ENCODE assay signal across 8 cellular contexts in the genomic region with DNA sequence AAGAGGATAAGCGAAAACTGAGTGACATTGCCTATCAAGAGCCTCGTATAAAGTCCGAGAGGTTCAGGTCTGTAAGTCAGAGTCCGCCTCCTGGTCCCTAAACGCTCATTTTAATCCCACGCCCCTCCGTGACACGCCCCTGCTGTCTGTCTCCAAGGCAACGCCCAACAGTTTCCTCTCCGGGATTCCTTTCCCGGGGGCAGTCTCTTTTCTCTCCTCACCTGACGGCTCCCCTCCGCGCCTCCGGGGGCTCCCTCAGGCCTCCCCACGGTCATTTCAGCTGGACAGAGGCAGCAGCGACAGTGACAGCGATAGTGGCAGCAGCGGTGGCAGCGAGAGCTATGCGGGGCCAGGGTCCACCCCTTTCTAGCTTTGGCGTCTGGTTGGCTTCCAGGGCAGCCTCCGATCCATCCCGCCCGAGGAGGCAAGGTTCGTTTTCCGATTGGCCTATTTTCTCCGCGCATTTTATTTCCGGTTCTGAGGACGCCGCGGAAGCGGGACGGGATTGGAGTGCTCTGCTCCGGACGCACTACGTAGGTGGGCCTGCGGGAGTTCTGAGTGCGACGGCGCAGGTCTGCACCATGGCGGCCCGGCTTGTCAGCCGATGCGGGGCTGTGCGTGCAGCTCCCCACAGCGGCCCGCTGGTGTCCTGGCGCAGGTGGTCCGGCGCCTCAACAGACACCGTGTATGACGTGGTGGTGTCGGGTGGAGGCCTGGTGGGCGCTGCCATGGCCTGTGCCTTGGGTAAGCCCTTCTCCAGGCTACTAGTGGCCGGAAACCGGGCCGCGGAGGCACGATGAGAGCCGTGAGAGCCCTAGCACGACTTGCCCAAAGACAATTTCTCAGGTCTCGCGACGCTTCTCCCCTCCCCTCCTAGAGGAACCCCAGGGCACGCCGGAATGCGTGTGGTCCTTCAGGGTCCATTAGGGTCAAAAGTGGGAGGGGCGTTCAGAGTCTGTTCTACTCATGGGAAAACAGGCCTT. TPM values are rescaled to one million over a fixed set of nuclear protein-coding genes. Genes with fewer than 3 reads are reported as not detected.
DNase-seq lines count a peak whose midpoint lies in the region; ATAC-seq and TF ChIP-seq lines count a peak whose summit lies in the region.

A gene (plus strand): TSS at position 551 of the 983 bp plus-strand sequence. CDS start 31 bp downstream, at position 582.
A gene with protein sequence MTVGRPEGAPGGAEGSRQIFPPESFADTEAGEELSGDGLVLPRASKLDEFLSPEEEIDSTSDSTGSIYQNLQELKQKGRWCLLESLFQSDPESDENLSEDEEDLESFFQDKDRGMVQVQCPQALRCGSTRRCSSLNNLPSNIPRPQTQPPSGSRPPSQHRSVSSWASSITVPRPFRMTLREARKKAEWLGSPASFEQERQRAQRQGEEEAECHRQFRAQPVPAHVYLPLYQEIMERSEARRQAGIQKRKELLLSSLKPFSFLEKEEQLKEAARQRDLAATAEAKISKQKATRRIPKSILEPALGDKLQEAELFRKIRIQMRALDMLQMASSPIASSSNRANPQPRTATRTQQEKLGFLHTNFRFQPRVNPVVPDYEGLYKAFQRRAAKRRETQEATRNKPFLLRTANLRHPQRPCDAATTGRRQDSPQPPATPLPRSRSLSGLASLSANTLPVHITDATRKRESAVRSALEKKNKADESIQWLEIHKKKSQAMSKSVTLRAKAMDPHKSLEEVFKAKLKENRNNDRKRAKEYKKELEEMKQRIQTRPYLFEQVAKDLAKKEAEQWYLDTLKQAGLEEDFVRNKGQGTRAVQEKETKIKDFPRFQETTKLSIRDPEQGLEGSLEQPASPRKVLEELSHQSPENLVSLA (minus strand): TSS at position 343 of the 983 bp plus-strand sequence. CDS start 68 bp downstream, at position 275.

- peaks cover 0 to 34% (median 20%) of the 10 kb centered on the region in 6 donors for H3K36me3 ChIP-seq in spleen

- TF ChIP-seq CTCF in WTC11 (IDR thresholded peaks at IDR 0.05) (no peak), spleen (IDR thresholded peaks at IDR 0.05 in 8 of 11, conservative IDR thresholded peaks at IDR 0.05 in 3 of 11) (peak in 5 of 11 experiments; percentile 5 to 36 (median 25))

- peak; percentile 95 for DNase-seq in AG08395 (ENCODE audit: low spot score)
- DNase-seq in NCI-H2227 (lab: John Stamatoyannopoulos, UW; ENCODE audit: unreplicated experiment), result peak; percentile 98
- peak; percentile 90 for DNase-seq in WTC11 (ENCODE audit: low spot score)
- peak; percentile 44 to 97 (median 92) for DNase-seq in caudate nucleus (lab: John Stamatoyannopoulos, UW)
- peak; percentile 99 for DNase-seq in inferior parietal cortex (ENCODE audit: extremely low spot score)
- DNase-seq in spleen, result peak; percentile 96

- H3K4me1 Mint-ChIP-seq in WTC11, result peaks cover 6% of the 10 kb centered on the region

- no peaks in the 10 kb centered on the region for H3K9me3 Mint-ChIP-seq in WTC11

- no peaks in the 10 kb centered on the region for H3K9me3 ChIP-seq in spleen

- no peaks in the 10 kb centered on the region for H3K27me3 ChIP-seq in spleen (replicated peaks in 1 of 7)

- H3K4me3 Mint-ChIP-seq in WTC11, result peak within 1 kb of the TSS; percentile 88

- peak within 1 kb of the TSS; percentile 90 for H3K27ac ChIP-seq in caudate nucleus (ENCODE audit: low read depth, low read length)
- peak within 1 kb of the TSS; percentile 88 to 95 (median 92) for H3K27ac ChIP-seq in spleen

- H3K36me3 Mint-ChIP-seq in WTC11, result peaks cover 7% of the 10 kb centered on the region

- POLR2A ChIA-PET in WTC11 (lab: Charles Lee), result interaction anchor here (0.7 to 1.0 kb wide), 2 partner anchors 63 to 110 kb away, joined by 3 to 4 read pairs; a partner anchor contains a TSS

- H3K4me3 ChIP-seq in spleen, result peak within 1 kb of the TSS; percentile 77 to 96 (median 82)

- peak; percentile 41 to 76 (median 55) for TF ChIP-seq POLR2A in spleen (IDR thresholded peaks at IDR 0.05)

- peak; percentile 77 for ATAC-seq in GM18873 (IDR thresholded peaks at IDR 0.05; ENCODE audit: low FRiP score, unreplicated experiment)
- ATAC-seq in HG03139 (IDR thresholded peaks at IDR 0.05; ENCODE audit: unreplicated experiment), result peak; percentile 85
- peak; percentile 94 for ATAC-seq in WTC11

- H3K4me1 ChIP-seq in spleen, result peaks cover 8 to 32% (median 16%) of the 10 kb centered on the region in 6 donors

- peak within 1 kb of the TSS; percentile 90 for H3K27ac Mint-ChIP-seq in WTC11

- H3K27me3 Mint-ChIP-seq in WTC11 (ENCODE audit: low read depth), result peaks cover 18% of the 10 kb centered on the region; the same call in 1 of the 2 replicates

- CTCF ChIA-PET in WTC11 (lab: Charles Lee), result interaction anchor here (0.6 to 1.3 kb wide), 5 partner anchors 9 to 221 kb away, joined by 3 to 9 read pairs (median 4); a partner anchor contains a TSS

- 0% methylated on average over 43 to 70 of the region's 70 CpGs for WGBS in spleen, 5 donors

- intact Hi-C loops in spleen (cut with DNase I; ENCODE audit: low total_unique reads), result no loop called here

TF ChIP-seq in WTC11, 78 proteins besides CTCF, POLR2A, EP300 and RAD21 (continues in another document):
- TF ChIP-seq, protein P1, sequence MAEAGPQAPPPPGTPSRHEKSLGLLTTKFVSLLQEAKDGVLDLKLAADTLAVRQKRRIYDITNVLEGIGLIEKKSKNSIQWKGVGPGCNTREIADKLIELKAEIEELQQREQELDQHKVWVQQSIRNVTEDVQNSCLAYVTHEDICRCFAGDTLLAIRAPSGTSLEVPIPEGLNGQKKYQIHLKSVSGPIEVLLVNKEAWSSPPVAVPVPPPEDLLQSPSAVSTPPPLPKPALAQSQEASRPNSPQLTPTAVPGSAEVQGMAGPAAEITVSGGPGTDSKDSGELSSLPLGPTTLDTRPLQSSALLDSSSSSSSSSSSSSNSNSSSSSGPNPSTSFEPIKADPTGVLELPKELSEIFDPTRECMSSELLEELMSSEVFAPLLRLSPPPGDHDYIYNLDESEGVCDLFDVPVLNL (CRISPR knock-in tag; IDR thresholded peaks at IDR 0.05; ENCODE audit: borderline replicate concordance, low read depth), result 0 out of 2 replicates have a peak, but pooled peaks have one; percentile 30
- peak; percentile 78 for TF ChIP-seq SP1 (CRISPR knock-in tag; conservative IDR thresholded peaks at IDR 0.05)
- TF ChIP-seq ETV6 (CRISPR knock-in tag; IDR thresholded peaks at IDR 0.05), result peak; percentile 81
- TF ChIP-seq, protein P2, sequence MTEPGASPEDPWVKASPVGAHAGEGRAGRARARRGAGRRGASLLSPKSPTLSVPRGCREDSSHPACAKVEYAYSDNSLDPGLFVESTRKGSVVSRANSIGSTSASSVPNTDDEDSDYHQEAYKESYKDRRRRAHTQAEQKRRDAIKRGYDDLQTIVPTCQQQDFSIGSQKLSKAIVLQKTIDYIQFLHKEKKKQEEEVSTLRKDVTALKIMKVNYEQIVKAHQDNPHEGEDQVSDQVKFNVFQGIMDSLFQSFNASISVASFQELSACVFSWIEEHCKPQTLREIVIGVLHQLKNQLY (CRISPR knock-in tag; IDR thresholded peaks at IDR 0.05), result no peak
- TF ChIP-seq SMAD3 (CRISPR knock-in tag; IDR thresholded peaks at IDR 0.05; ENCODE audit: borderline replicate concordance), result peak; percentile 49; the same call in 1 of the 2 replicates
- 0 out of 2 replicates have a peak, but pooled peaks have one; percentile 66 for TF ChIP-seq ZNF232 (CRISPR knock-in tag; IDR thresholded peaks at IDR 0.05)
- peak; percentile 71 for TF ChIP-seq FOXP1 (CRISPR knock-in tag; IDR thresholded peaks at IDR 0.05; ENCODE audit: borderline replicate concordance)
- 0 out of 2 replicates have a peak, but pooled peaks have one; percentile 52 for TF ChIP-seq TEAD4 (CRISPR knock-in tag; IDR thresholded peaks at IDR 0.05)
- TF ChIP-seq ELF4 (CRISPR knock-in tag; IDR thresholded peaks at IDR 0.05; ENCODE audit: low read depth), result no peak
- TF ChIP-seq, protein P3, sequence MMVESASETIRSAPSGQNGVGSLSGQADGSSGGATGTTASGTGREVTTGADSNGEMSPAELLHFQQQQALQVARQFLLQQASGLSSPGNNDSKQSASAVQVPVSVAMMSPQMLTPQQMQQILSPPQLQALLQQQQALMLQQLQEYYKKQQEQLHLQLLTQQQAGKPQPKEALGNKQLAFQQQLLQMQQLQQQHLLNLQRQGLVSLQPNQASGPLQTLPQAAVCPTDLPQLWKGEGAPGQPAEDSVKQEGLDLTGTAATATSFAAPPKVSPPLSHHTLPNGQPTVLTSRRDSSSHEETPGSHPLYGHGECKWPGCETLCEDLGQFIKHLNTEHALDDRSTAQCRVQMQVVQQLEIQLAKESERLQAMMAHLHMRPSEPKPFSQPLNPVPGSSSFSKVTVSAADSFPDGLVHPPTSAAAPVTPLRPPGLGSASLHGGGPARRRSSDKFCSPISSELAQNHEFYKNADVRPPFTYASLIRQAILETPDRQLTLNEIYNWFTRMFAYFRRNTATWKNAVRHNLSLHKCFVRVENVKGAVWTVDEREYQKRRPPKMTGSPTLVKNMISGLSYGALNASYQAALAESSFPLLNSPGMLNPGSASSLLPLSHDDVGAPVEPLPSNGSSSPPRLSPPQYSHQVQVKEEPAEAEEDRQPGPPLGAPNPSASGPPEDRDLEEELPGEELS (CRISPR knock-in tag; IDR thresholded peaks at IDR 0.05), result peak; percentile 76

RNA-seq across cellular contexts. Expression of the first gene that starts in this region (rescaled TPM):
- 9.1 to 10.5 TPM (median 10.4 TPM) in 3 replicates for total RNA-seq in WTC11 (2021)
- total RNA-seq in spleen, result 10 to 100 TPM; 19.8 to 35.4 (median 26.7) TPM
- 10 to 100 TPM; 15.1 to 19.6 (median 18.3) TPM for polyA plus RNA-seq in spleen

RNA-seq across cellular contexts. Expression of the second gene that starts in this region (rescaled TPM):
- total RNA-seq in WTC11 (2021) (0.26 to 0.66 TPM (median 0.46 TPM) in 3 replicates), spleen (1 to 10 TPM; 2.8 to 4.6 (median 3.4) TPM)
- polyA plus RNA-seq in spleen, result 1 to 10 TPM; 1.8 TPM

Comparison
In these comparisons a context has a peak if more than half of its experiments do, and no peak if none do; other contexts are left out.
1. Peak in every context shown above with its lines: DNase-seq, ATAC-seq, H3K4me3 ChIP-seq and H3K27ac ChIP-seq.